In the genomic region with DNA sequence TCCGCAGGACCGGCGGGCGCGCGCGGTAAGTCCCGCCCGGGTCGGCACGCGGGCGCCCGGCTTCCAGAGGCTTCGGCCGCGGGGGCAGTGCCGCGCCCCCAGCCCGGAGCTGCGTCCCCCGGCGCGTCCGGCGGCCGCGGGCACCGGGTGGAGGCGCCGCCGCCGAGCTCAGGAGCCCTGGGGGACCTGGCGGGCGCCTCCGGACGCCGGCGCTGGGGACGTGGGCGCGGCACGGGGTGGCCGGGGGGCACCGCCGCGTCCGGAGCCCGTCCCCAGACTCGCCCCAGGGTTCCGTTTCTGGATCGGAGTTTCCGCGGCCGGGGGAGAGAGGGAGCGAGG, we compare ENCODE assay signal across 8 cellular contexts. TPM values are rescaled to one million over a fixed set of nuclear protein-coding genes. Genes with fewer than 3 reads are reported as not detected.
DNase-seq lines count a peak whose midpoint lies in the region; ATAC-seq and TF ChIP-seq lines count a peak whose summit lies in the region.
"Had no signal": no experiment of that assay in that cellular context is flagged by ENCODE, and none has a peak within 500 bp of the region (broad histone marks: within the 10 kb centered on the region; RNA-seq: fewer than 3 reads in every experiment).

No MANE protein-coding gene starts in this region.

- peak overlapping the region; percentile 21 for H3K27ac ChIP-seq in substantia nigra (ENCODE audit: low read depth, low read length, poor library complexity, severe bottlenecking)

- DNase-seq in HAP-1 (ENCODE audit: low spot score in 2 of 2) (no peak), substantia nigra (lab: John Stamatoyannopoulos, UW) (peak in 1 of 49 donors; percentile 59), SIG-M5 treated with dmso at 0.1 percent for 504 hours (lab: John Stamatoyannopoulos, UW; ENCODE audit: unreplicated experiment) (no peak)
- no peak for DNase-seq in activated CD8-positive, alpha-beta T cell treated with anti-CD3 and anti-CD28 coated beads for 36 hours
- DNase-seq in stimulated activated CD4-positive, alpha-beta T cell treated with anti-CD3 and anti-CD28 coated beads, Interleukin-12 subunit alpha, Interleukin-12 subunit beta, amount 100 ng/mL, for 4 hours = no peak
- DNase-seq: NCI-H1048 had no signal

- peak; percentile 21 for ATAC-seq in activated CD8-positive, alpha-beta T cell treated with anti-CD3 and anti-CD28 coated beads for 36 hours
- ATAC-seq in GM19035 (IDR thresholded peaks at IDR 0.05; ENCODE audit: unreplicated experiment) = no peak

- CTCF ChIA-PET in activated CD8-positive, alpha-beta T cell treated with anti-CD3 and anti-CD28 coated beads for 36 hours (lab: Charles Lee) = interaction anchor here (0.9 to 2.2 kb wide), 3 partner anchors 8 to 17 kb away, joined by 3 to 8 read pairs (median 6); no protein-coding TSS in a partner anchor

- no peaks in the 10 kb centered on the region for H3K9me3 Mint-ChIP-seq in activated CD8-positive, alpha-beta T cell treated with anti-CD3 and anti-CD28 coated beads for 36 hours

- TF ChIP-seq CTCF in activated CD8-positive, alpha-beta T cell treated with anti-CD3 and anti-CD28 coated beads for 36 hours (IDR thresholded peaks at IDR 0.05) = no peak

- H3K4me3 ChIP-seq in HAP-1 = peak overlapping the region; percentile 63
- H3K4me3 ChIP-seq in iPS-11a (ENCODE audit: low read depth, low read length) = peak overlapping the region; percentile 66

- no peaks in the 10 kb centered on the region for H3K36me3 Mint-ChIP-seq in activated CD8-positive, alpha-beta T cell treated with anti-CD3 and anti-CD28 coated beads for 36 hours (ENCODE audit: low read depth)

- no peaks in the 10 kb centered on the region for H3K36me3 ChIP-seq in HAP-1 (replicated peaks)

- H3K27ac Mint-ChIP-seq in activated CD8-positive, alpha-beta T cell treated with anti-CD3 and anti-CD28 coated beads for 36 hours = no peak overlapping the region

- POLR2A ChIA-PET in activated CD8-positive, alpha-beta T cell treated with anti-CD3 and anti-CD28 coated beads for 36 hours (lab: Charles Lee) = interaction anchor here (1.1 to 1.4 kb wide), 3 partner anchors 15 to 48 kb away, joined by 4 to 11 read pairs (median 4); no protein-coding TSS in a partner anchor

- H3K27me3 ChIP-seq in HAP-1 (ENCODE audit: low read depth) = no peaks in the 10 kb centered on the region

- H3K4me1 ChIP-seq in HAP-1 = peaks cover 12% of the 10 kb centered on the region

- H3K9me3 ChIP-seq in HAP-1 = no peaks in the 10 kb centered on the region

- peak overlapping the region; percentile 83 for H3K4me3 Mint-ChIP-seq in activated CD8-positive, alpha-beta T cell treated with anti-CD3 and anti-CD28 coated beads for 36 hours

- intact Hi-C loops in activated CD8-positive, alpha-beta T cell treated with anti-CD3 and anti-CD28 coated beads for 36 hours (cut with micrococcal nuclease) = no loop called here

- H3K27me3 Mint-ChIP-seq in activated CD8-positive, alpha-beta T cell treated with anti-CD3 and anti-CD28 coated beads for 36 hours = peaks cover 10% of the 10 kb centered on the region

- peaks cover 28% of the 10 kb centered on the region for H3K4me1 Mint-ChIP-seq in activated CD8-positive, alpha-beta T cell treated with anti-CD3 and anti-CD28 coated beads for 36 hours (ENCODE audit: low read depth)

- in situ Hi-C loops in HAP-1 (cut with MboI; ENCODE audit: low sequenced_read_pairs) = no loop called here

RNA-seq across cellular contexts. Expression of gene NBL1, which starts 0.3 kb away (rescaled TPM):
- 10 to 100 TPM; 27.0 to 27.6 TPM for total RNA-seq in activated CD8-positive, alpha-beta T cell treated with anti-CD3 and anti-CD28 coated beads for 36 hours

RNA-seq across cellular contexts. Expression of gene HTR6, which starts 20.3 kb away (rescaled TPM):
- not detected for total RNA-seq in activated CD8-positive, alpha-beta T cell treated with anti-CD3 and anti-CD28 coated beads for 36 hours
